ENCODE assay signal across 8 cellular contexts in genomic region chr10:102645388-102645740, GRCh38. TPM values are rescaled to one million over a fixed set of nuclear protein-coding genes. Genes with fewer than 3 reads are reported as not detected.
A peak's percentile ranks its signal among the peaks of the same experiment; 100 is the strongest.
DNase-seq lines count a peak whose midpoint lies in the region; ATAC-seq and TF ChIP-seq lines count a peak whose summit lies in the region.

No MANE protein-coding gene starts in this region.

- H3K79me2 ChIP-seq in HCT116 (ENCODE audit: insufficient read depth, low read length), result peaks cover 62% of the 10 kb centered on the region

- peaks cover 2 to 12% of the 10 kb centered on the region in 2 experiments; a peak in 1 of 4 replicates for H3K36me3 ChIP-seq in HCT116 (ENCODE audit: control insufficient read depth in 1 of 2, insufficient read depth in 2 of 2, low read length in 2 of 2)

- POLR2A ChIA-PET in HCT116 (lab: Charles Lee), result interaction anchor here (0.6 to 1.6 kb wide), 4 partner anchors 30 to 195 kb away, joined by 3 to 8 read pairs (median 4); partner anchors contain the start of genes ARL3 and SFXN2

- TF ChIP-seq POLR2A in HCT116 (IDR thresholded peaks at IDR 0.05; ENCODE audit: borderline replicate concordance, extremely low read depth, insufficient read depth, insufficient read length), result no peak

- H3K4me2 ChIP-seq in HCT116 (ENCODE audit: low read length), result peak overlapping the region; percentile 95

- CTCF ChIA-PET in HCT116 (lab: Charles Lee), result interaction anchor here (0.7 to 2.8 kb wide), 8 partner anchors 25 to 415 kb away, joined by 3 to 13 read pairs (median 5); partner anchors contain the start of genes ACTR1A and SUFU

- ATAC-seq in HCT116 (peak; percentile 1), left ventricle myocardium superior (peak; percentile 14), GM18868 (IDR thresholded peaks at IDR 0.05; ENCODE audit: unreplicated experiment) (no peak)

- BruUV-seq in HCT116 (replicated peaks; lab: Mats Ljungman, UMichigan), result no TSS peak

- TF ChIP-seq RAD21 in HCT116 (IDR thresholded peaks at IDR 0.05; ENCODE audit: low read depth), result no peak

- no peak overlapping the region for H2AFZ ChIP-seq in HCT116 (ENCODE audit: low read depth, low read length, poor library complexity, severe bottlenecking)

- no peaks in the 10 kb centered on the region for H3K27me3 ChIP-seq in HCT116 (ENCODE audit: insufficient read depth, low read length)

- intact Hi-C loops in HCT116 (cut with micrococcal nuclease) (loop anchor here (2.0 kb wide), 1 partner anchor 69 kb away; the partner anchor contains the start of genes ARL3 and SFXN2), left ventricle myocardium superior (cut with micrococcal nuclease) (no loop called here), posterior cingulate gyrus (cut with DNase I) (loop anchor here (2.0 kb wide), 1 partner anchor 69 kb away; the partner anchor contains the start of genes ARL3 and SFXN2)

- peak overlapping the region; percentile 86 for H3K27ac ChIP-seq in HCT116 (ENCODE audit: low read depth, low read length)

- H3K4me3 ChIP-seq in AG09309 (ENCODE audit: control insufficient read depth, low read depth, low read length) (peak overlapping the region; percentile 83), HCT116 (replicated peaks in 1 of 2; ENCODE audit: low read depth in 1 of 2, low read length in 2 of 2) (peak overlapping the region; percentile 79 to 97)

- peak overlapping the region; percentile 67 for H3K9ac ChIP-seq in HCT116 (ENCODE audit: low read length)

- peaks cover 17 to 44% of the 10 kb centered on the region in 2 experiments for H3K4me1 ChIP-seq in HCT116 (ENCODE audit: control insufficient read depth in 1 of 2, insufficient read depth in 2 of 2, low read length in 2 of 2)

- H3K9me2 ChIP-seq in HCT116 (ENCODE audit: insufficient read depth), result no peaks in the 10 kb centered on the region

- DNase-seq in AG09309 (ENCODE audit: low read depth) (no peak), HCT116 (ENCODE audit: low read depth, low spot score) (peak; percentile 39), RKO (ENCODE audit: low spot score) (peak; percentile 85), amniotic stem cell (lab: John Stamatoyannopoulos, UW) (peak; percentile 54), left ventricle myocardium superior (peak; percentile 83), posterior cingulate gyrus (peak; percentile 40 to 95 (median 65)), ecto neural progenitor cell (ENCODE audit: low spot score) (no peak)

- TF ChIP-seq CTCF in AG09309 (IDR thresholded peaks at IDR 0.05; ENCODE audit: control insufficient read depth, insufficient read depth, low read depth, low read length, missing control alignments) (no peak), HCT116 (IDR thresholded peaks at IDR 0.05 in 2 of 3, conservative IDR thresholded peaks at IDR 0.05 in 1 of 3; ENCODE audit: borderline replicate concordance in 1 of 3, insufficient read depth in 1 of 3, low read depth in 2 of 3, low read length in 2 of 3) (no peak)

- no peaks in the 10 kb centered on the region for H3K9me3 ChIP-seq in HCT116 (ENCODE audit: control insufficient read depth in 1 of 2, insufficient read depth in 1 of 2, low read depth in 1 of 2, low read length in 2 of 2)

- no peaks in the 10 kb centered on the region; the same call in 1 of the 2 replicates for H4K20me1 ChIP-seq in HCT116 (ENCODE audit: insufficient read depth)

- RAD21 ChIA-PET in HCT116 (lab: Charles Lee; ENCODE audit: low non-redundant PET in 1 of 2, low total read pairs in 2 of 2, uncharacterized antibody in 2 of 2, unreplicated experiment in 2 of 2), result interaction anchor here in 1 of 2 experiments (1.3 kb wide), 1 partner anchor 24 kb away, joined by 9 read pairs; no protein-coding TSS in a partner anchor

TF ChIP-seq in HCT116, 20 proteins besides CTCF, POLR2A, EP300 and RAD21:
- TF ChIP-seq YY1 (IDR thresholded peaks at IDR 0.05; ENCODE audit: extremely low read depth, insufficient replicate concordance, low read depth, low read length) (peak; percentile 88), EZH2phosphoT487 (IDR thresholded peaks at IDR 0.05; ENCODE audit: borderline replicate concordance) (no peak)
TF ChIP-seq in HCT116: peak in this region for 1.

RNA-seq across cellular contexts. Expression of gene TRIM8, which starts 1.1 kb away (rescaled TPM):
- total RNA-seq in HCT116 (2021; ENCODE audit: unreplicated experiment) (91.6 TPM), left ventricle myocardium superior (117 TPM)
- 131 and 143 TPM in 2 replicates for polyA plus RNA-seq in HCT116 (2012)

Comparison
In these comparisons a context has a peak if more than half of its experiments do, and no peak if none do; other contexts are left out.
1. DNase-seq: peak in HCT116 (single experiment), RKO (single experiment), amniotic stem cell (single experiment), left ventricle myocardium superior (single experiment) and posterior cingulate gyrus (10 of 10); none in AG09309 (single experiment) and ecto neural progenitor cell (single experiment).